Comparison of ENCODE assay signal across 33 cellular contexts in genomic region chr2:121110924-121111323, GRCh38.
"Had no signal": no experiment of that assay in that cellular context is flagged by ENCODE, and none has a peak within 500 bp of the region (broad histone marks: within the 10 kb centered on the region; RNA-seq: fewer than 3 reads in every experiment).

No MANE protein-coding gene starts in this region.

- H3K4me3 ChIP-seq: MG63 had no signal

- H3K9me3 ChIP-seq: MG63 had no signal

- H3K36me3 ChIP-seq: MG63 had no signal

- DNase-seq: Karpas-422, Kasumi-1, MG63, MM.1S, MV-4-11, NCI-H1048, NCI-H1092, NCI-H1092 treated with DMSO at 0.1 percent for 48 hours, NCI-H1105, NCI-H1105 treated with DMSO at 0.1 percent for 48 hours, NCI-H1417, NCI-H1417 treated with DMSO at 0.1 percent for 48 hours, NCI-H1436, NCI-H1436 treated with DMSO at 0.1 percent for 48 hours, NCI-H1694, NCI-H1694 treated with DMSO at 0.1 percent for 48 hours, NCI-H187, NCI-H187 treated with DMSO at 0.1 percent for 48 hours, NCI-H1930, NCI-H2029, NCI-H2029 treated with DMSO at 0.1 percent for 48 hours, NCI-H2081, NCI-H2081 treated with DMSO at 0.1 percent for 48 hours, NCI-H2107, NCI-H2171, NCI-H2171 treated with DMSO at 0.1 percent for 48 hours, NCI-H2227 treated with DMSO at 0.1 percent for 48 hours, NCI-H226, NCI-H345, NCI-H446, NCI-H446 treated with DMSO at 0.1 percent for 48 hours, NCI-H510A, NCI-H510A treated with DMSO at 0.1 percent for 48 hours had no signal

- H3K27me3 ChIP-seq: MG63 had no signal
